In genomic region chr6:77430506-77430905, GRCh38 we compare ENCODE assay signal across 33 cellular contexts. TPM values are rescaled to one million over a fixed set of nuclear protein-coding genes. Genes with fewer than 3 reads are reported as not detected.
"Had no signal": no experiment of that assay in that cellular context is flagged by ENCODE, and none has a peak within 500 bp of the region (broad histone marks: within the 10 kb centered on the region; RNA-seq: fewer than 3 reads in every experiment).

No MANE protein-coding gene starts in this region.

- H3K9me3 Mint-ChIP-seq: activated B cell treated with CpG ODN at 0.5 μM for 24 hours; activated CD4-positive, alpha-beta memory T cell treated with anti-CD3 and anti-CD28 coated beads for 36 hours; activated CD4-positive, alpha-beta T cell treated with anti-CD3 and anti-CD28 coated beads, Interleukin-2, amount 10 ng/mL, durations not matched to agents 24 days and 14 days; activated naive CD4-positive, alpha-beta T cell treated with anti-CD3 and anti-CD28 coated beads, Interleukin-2, amount 50 U/mL, for 24 hours; activated naive CD8-positive, alpha-beta T cell treated with anti-CD3 and anti-CD28 coated beads, Interleukin-2, amount 50 U/mL, for 24 hours; brain had no signal

- H3K4me3 Mint-ChIP-seq: activated B cell treated with CpG ODN at 0.5 μM for 24 hours; activated CD4-positive, alpha-beta memory T cell treated with anti-CD3 and anti-CD28 coated beads for 36 hours; activated CD4-positive, alpha-beta T cell treated with anti-CD3 and anti-CD28 coated beads, Interleukin-2, amount 10 ng/mL, durations not matched to agents 24 days and 14 days; activated CD8-positive, alpha-beta T cell treated with anti-CD3 and anti-CD28 coated beads for 36 hours; activated naive CD4-positive, alpha-beta T cell treated with anti-CD3 and anti-CD28 coated beads, Interleukin-2, amount 10 ng/mL, durations not matched to agents 7 days and 5 days; activated naive CD4-positive, alpha-beta T cell treated with anti-CD3 and anti-CD28 coated beads, Interleukin-2, amount 50 U/mL, for 24 hours; activated naive CD8-positive, alpha-beta T cell; activated naive CD8-positive, alpha-beta T cell treated with anti-CD3 and anti-CD28 coated beads, Interleukin-2, amount 10 ng/mL, durations not matched to agents 7 days and 5 days; activated naive CD8-positive, alpha-beta T cell treated with anti-CD3 and anti-CD28 coated beads, Interleukin-2, amount 50 U/mL, for 24 hours; brain; T-helper 1 cell treated with Interleukin-12 subunit alpha and Interleukin-12 subunit beta and Interleukin-4 antibody, amounts not matched to agents 30 μg/mL and 1 μg/mL, for 36 hours; T-helper 2 cell treated with Interferon-gamma antibody and Interleukin-4, amounts not matched to agents 5 μg/mL and 100 μg/mL, for 36 hours had no signal

- H3K27ac ChIP-seq: ascending aorta, cardiac muscle cell, VCaP had no signal

- DNase-seq: activated B cell treated with CpG ODN at 0.5 μM for 24 hours; activated CD4-positive, alpha-beta memory T cell treated with anti-CD3 and anti-CD28 coated beads for 36 hours; activated CD4-positive, alpha-beta T cell treated with anti-CD3 and anti-CD28 coated beads for 4 hours; activated CD4-positive, alpha-beta T cell treated with anti-CD3 and anti-CD28 coated beads, Interleukin-2, amount 10 ng/mL, durations not matched to agents 24 days and 14 days; activated CD4-positive, alpha-beta T cell treated with anti-CD3 and anti-CD28 coated beads, Interleukin-2, amount 50 U/mL, for 1 hour; activated CD4-positive, alpha-beta T cell treated with anti-CD3 and anti-CD28 coated beads, Interleukin-2, amount 50 U/mL, for 4 hours; activated CD4-positive, CD25-positive, alpha-beta regulatory T cell treated with anti-CD3 and anti-CD28 coated beads, Interleukin-2, amount 50 U/mL, for 72 hours; activated CD8-positive, alpha-beta memory T cell treated with anti-CD3 and anti-CD28 coated beads, Interleukin-2, amount 50 U/mL, for 4 hours; activated CD8-positive, alpha-beta T cell treated with anti-CD3 and anti-CD28 coated beads for 36 hours; activated effector memory CD4-positive, alpha-beta T cell treated with Interleukin-2 at 50 U/mL for 16 hours; activated gamma-delta T cell; activated naive CD4-positive, alpha-beta T cell treated with anti-CD3 and anti-CD28 coated beads, Interleukin-2, amount 10 ng/mL, durations not matched to agents 7 days and 5 days; activated naive CD4-positive, alpha-beta T cell treated with Interleukin-2 at 50 U/mL for 16 hours; activated naive CD8-positive, alpha-beta T cell treated with anti-CD3 and anti-CD28 coated beads, Interleukin-2, amount 10 ng/mL, durations not matched to agents 7 days and 5 days; activated naive CD8-positive, alpha-beta T cell treated with anti-CD3 and anti-CD28 coated beads, Interleukin-2, amount 50 U/mL, for 24 hours; activated T-cell treated with anti-CD3 and anti-CD28 coated beads for 4 hours; activated T-cell treated with anti-CD3 and anti-CD28 coated beads, Interleukin-2, amount 50 U/mL, for 1 hour; activated T-cell treated with anti-CD3 and anti-CD28 coated beads, Interleukin-2, amount 50 U/mL, for 48 hours; amygdala; anterior cingulate cortex; caudate nucleus; T-helper 2 cell; T-helper 9 cell had no signal

- H3K4me3 ChIP-seq: ascending aorta, cardiac muscle cell had no signal

- H3K4me1 Mint-ChIP-seq: activated B cell treated with CpG ODN at 0.5 μM for 24 hours; activated CD4-positive, alpha-beta T cell treated with anti-CD3 and anti-CD28 coated beads, Interleukin-2, amount 10 ng/mL, durations not matched to agents 24 days and 14 days; activated naive CD4-positive, alpha-beta T cell treated with anti-CD3 and anti-CD28 coated beads, Interleukin-2, amount 10 ng/mL, durations not matched to agents 7 days and 5 days; activated naive CD4-positive, alpha-beta T cell treated with anti-CD3 and anti-CD28 coated beads, Interleukin-2, amount 50 U/mL, for 24 hours; activated naive CD8-positive, alpha-beta T cell treated with anti-CD3 and anti-CD28 coated beads, Interleukin-2, amount 10 ng/mL, durations not matched to agents 7 days and 5 days; activated naive CD8-positive, alpha-beta T cell treated with anti-CD3 and anti-CD28 coated beads, Interleukin-2, amount 50 U/mL, for 24 hours; brain had no signal

- H3K27ac Mint-ChIP-seq: activated B cell treated with CpG ODN at 0.5 μM for 24 hours; activated CD4-positive, alpha-beta memory T cell treated with anti-CD3 and anti-CD28 coated beads for 36 hours; activated CD4-positive, alpha-beta T cell treated with anti-CD3 and anti-CD28 coated beads, Interleukin-2, amount 10 ng/mL, durations not matched to agents 24 days and 14 days; activated CD8-positive, alpha-beta T cell treated with anti-CD3 and anti-CD28 coated beads for 36 hours; activated naive CD4-positive, alpha-beta T cell treated with anti-CD3 and anti-CD28 coated beads, Interleukin-2, amount 10 ng/mL, durations not matched to agents 7 days and 5 days; activated naive CD4-positive, alpha-beta T cell treated with anti-CD3 and anti-CD28 coated beads, Interleukin-2, amount 50 U/mL, for 24 hours; activated naive CD8-positive, alpha-beta T cell; activated naive CD8-positive, alpha-beta T cell treated with anti-CD3 and anti-CD28 coated beads, Interleukin-2, amount 10 ng/mL, durations not matched to agents 7 days and 5 days; activated naive CD8-positive, alpha-beta T cell treated with anti-CD3 and anti-CD28 coated beads, Interleukin-2, amount 50 U/mL, for 24 hours; activated T-helper 2 cell treated with anti-CD3 and anti-CD28 coated beads, Interferon-gamma antibody, Interleukin-2, Interleukin-4, amounts not matched to agents 10 μg/mL and 5 μg/mL and 100 μg/mL, durations not matched to agents 14 hours and 24 hours and 36 hours; brain; T-helper 1 cell treated with Interleukin-12 subunit alpha and Interleukin-12 subunit beta and Interleukin-4 antibody, amounts not matched to agents 30 μg/mL and 1 μg/mL, for 36 hours; T-helper 2 cell treated with Interferon-gamma antibody and Interleukin-4, amounts not matched to agents 5 μg/mL and 100 μg/mL, for 36 hours had no signal

- H3K27me3 ChIP-seq: ascending aorta, cardiac muscle cell had no signal

- ATAC-seq: activated CD8-positive, alpha-beta T cell treated with anti-CD3 and anti-CD28 coated beads for 36 hours; activated naive CD8-positive, alpha-beta T cell treated with anti-CD3 and anti-CD28 coated beads, Interleukin-2, amount 50 U/mL, for 24 hours had no signal

- H3K27me3 Mint-ChIP-seq: activated B cell treated with CpG ODN at 0.5 μM for 24 hours; activated CD4-positive, alpha-beta memory T cell treated with anti-CD3 and anti-CD28 coated beads for 36 hours; activated CD4-positive, alpha-beta T cell treated with anti-CD3 and anti-CD28 coated beads, Interleukin-2, amount 10 ng/mL, durations not matched to agents 24 days and 14 days; activated CD8-positive, alpha-beta T cell treated with anti-CD3 and anti-CD28 coated beads for 36 hours; activated naive CD4-positive, alpha-beta T cell treated with anti-CD3 and anti-CD28 coated beads, Interleukin-2, amount 10 ng/mL, durations not matched to agents 7 days and 5 days; activated naive CD4-positive, alpha-beta T cell treated with anti-CD3 and anti-CD28 coated beads, Interleukin-2, amount 50 U/mL, for 24 hours; activated naive CD8-positive, alpha-beta T cell; activated naive CD8-positive, alpha-beta T cell treated with anti-CD3 and anti-CD28 coated beads, Interleukin-2, amount 10 ng/mL, durations not matched to agents 7 days and 5 days; brain had no signal

- H3K36me3 ChIP-seq: ascending aorta, cardiac muscle cell had no signal

- H3K9me3 ChIP-seq: ascending aorta had no signal

- H3K36me3 Mint-ChIP-seq: activated CD4-positive, alpha-beta memory T cell treated with anti-CD3 and anti-CD28 coated beads for 36 hours; activated naive CD4-positive, alpha-beta T cell treated with anti-CD3 and anti-CD28 coated beads, Interleukin-2, amount 10 ng/mL, durations not matched to agents 7 days and 5 days; activated naive CD4-positive, alpha-beta T cell treated with anti-CD3 and anti-CD28 coated beads, Interleukin-2, amount 50 U/mL, for 24 hours; activated naive CD8-positive, alpha-beta T cell; activated naive CD8-positive, alpha-beta T cell treated with anti-CD3 and anti-CD28 coated beads, Interleukin-2, amount 10 ng/mL, durations not matched to agents 7 days and 5 days; brain had no signal

RNA-seq across cellular contexts. Expression of gene HTR1B, which starts 32.8 kb away (rescaled TPM):
- total RNA-seq: activated B cell treated with CpG ODN at 0.5 μM for 24 hours; activated CD4-positive, alpha-beta memory T cell treated with anti-CD3 and anti-CD28 coated beads for 36 hours; activated CD4-positive, alpha-beta T cell treated with anti-CD3 and anti-CD28 coated beads, Interleukin-2, amount 10 ng/mL, durations not matched to agents 24 days and 14 days; activated CD8-positive, alpha-beta memory T cell treated with anti-CD3 and anti-CD28 coated beads for 36 hours; activated CD8-positive, alpha-beta T cell treated with anti-CD3 and anti-CD28 coated beads for 36 hours; activated naive CD8-positive, alpha-beta T cell treated with anti-CD3 and anti-CD28 coated beads, Interleukin-2, amount 10 ng/mL, durations not matched to agents 7 days and 5 days; activated T-helper 2 cell treated with anti-CD3 and anti-CD28 coated beads, Interferon-gamma antibody, Interleukin-2, Interleukin-4, amounts not matched to agents 10 μg/mL and 5 μg/mL and 100 μg/mL, durations not matched to agents 14 hours and 24 hours and 36 hours had no signal
